14 cellular contexts compared by ENCODE assay signal in the genomic region with DNA sequence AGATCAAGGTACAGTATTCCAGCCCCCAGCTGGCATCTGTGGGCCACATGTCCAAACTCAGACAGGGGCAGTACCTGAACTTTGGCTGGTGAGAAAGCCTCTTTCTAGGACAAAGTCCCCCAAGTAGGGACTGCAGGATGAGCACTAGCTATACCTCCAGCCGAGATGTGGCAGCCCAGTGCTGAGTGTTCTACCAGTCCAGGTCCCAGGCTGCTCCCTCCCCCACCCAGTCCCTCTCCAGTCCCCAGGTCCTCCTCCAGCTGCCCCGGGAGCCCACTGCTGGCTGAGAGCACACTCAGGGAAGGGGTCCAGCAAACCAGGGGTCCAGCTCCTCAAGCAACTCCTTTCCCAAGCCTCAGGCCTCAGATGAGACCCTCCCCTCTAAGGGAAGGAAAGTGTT. TPM values are rescaled to one million over a fixed set of nuclear protein-coding genes. Genes with fewer than 3 reads are reported as not detected.
DNase-seq lines count a peak whose midpoint lies in the region; ATAC-seq, FAIRE-seq and TF ChIP-seq lines count a peak whose summit lies in the region.
"Had no signal": no experiment of that assay in that cellular context is flagged by ENCODE, and none has a peak within 500 bp of the region (broad histone marks: within the 10 kb centered on the region; RNA-seq: fewer than 3 reads in every experiment).

No MANE protein-coding gene starts in this region.

- peaks cover 10 to 37% (median 27%) of the 10 kb centered on the region in 6 donors for H3K4me1 ChIP-seq in spleen

- peak overlapping the region; percentile 89 for H3K4me3 Mint-ChIP-seq in activated naive CD4-positive, alpha-beta T cell treated with anti-CD3 and anti-CD28 coated beads for 36 hours
- peak overlapping the region; percentile 95 for H3K4me3 Mint-ChIP-seq in stimulated activated naive CD8-positive, alpha-beta T cell treated with anti-CD3 and anti-CD28 coated beads, Interleukin-15, amount 100 ng/mL, for 72 hours

- no peak overlapping the region for H2AFZ ChIP-seq in SU-DHL-6 (ENCODE audit: low read depth, low read length, severe bottlenecking)

- H3K27me3 Mint-ChIP-seq in activated naive CD4-positive, alpha-beta T cell treated with anti-CD3 and anti-CD28 coated beads for 36 hours (ENCODE audit: low read depth), result no peaks in the 10 kb centered on the region
- H3K27me3 Mint-ChIP-seq in stimulated activated naive CD8-positive, alpha-beta T cell treated with anti-CD3 and anti-CD28 coated beads, Interleukin-15, amount 100 ng/mL, for 72 hours, result no peaks in the 10 kb centered on the region
- H3K27me3 Mint-ChIP-seq: activated B cell treated with CpG ODN at 0.5 μM for 24 hours, IgD-negative memory B cell had no signal

- FAIRE-seq in GM12892 (lab: Jason Lieb, UNC), result no peak

- H3K4me3 ChIP-seq in SU-DHL-6 (ENCODE audit: insufficient read depth, low read length, poor library complexity, severe bottlenecking), result no peak overlapping the region
- peak overlapping the region; percentile 82 to 99 for H3K4me3 ChIP-seq in foreskin fibroblast (ENCODE audit: low read depth in 1 of 2, low read length in 2 of 2)
- no peak overlapping the region for H3K4me3 ChIP-seq in spleen

- TF ChIP-seq CTCF in SU-DHL-6 (IDR thresholded peaks at IDR 0.05; ENCODE audit: insufficient read depth, low read length, poor library complexity, severe bottlenecking), result no peak
- TF ChIP-seq CTCF in foreskin fibroblast (IDR thresholded peaks at IDR 0.05; ENCODE audit: low read depth, low read length), result no peak
- TF ChIP-seq CTCF in spleen (IDR thresholded peaks at IDR 0.05 in 8 of 11, conservative IDR thresholded peaks at IDR 0.05 in 3 of 11), result no peak

- no peaks in the 10 kb centered on the region for H3K27me3 ChIP-seq in SU-DHL-6 (ENCODE audit: low read length)
- H3K27me3 ChIP-seq in spleen (replicated peaks in 1 of 7), result no peaks in the 10 kb centered on the region
- H3K27me3 ChIP-seq: tibial nerve had no signal

- H3K9me3 ChIP-seq in SU-DHL-6 (ENCODE audit: insufficient read depth, low read length), result no peaks in the 10 kb centered on the region
- no peaks in the 10 kb centered on the region for H3K9me3 ChIP-seq in spleen
- H3K9me3 ChIP-seq: tibial nerve had no signal

- H3K79me2 ChIP-seq in SU-DHL-6 (ENCODE audit: insufficient read depth, low read length), result no peaks in the 10 kb centered on the region

- no peak for TF ChIP-seq POLR2A in GM12892 (IDR thresholded peaks at IDR 0.05; ENCODE audit: low read depth, low read length)
- no peak for TF ChIP-seq POLR2A in spleen (IDR thresholded peaks at IDR 0.05)

- H3K9ac ChIP-seq in SU-DHL-6 (ENCODE audit: low read length), result no peak overlapping the region

- H3K9me3 Mint-ChIP-seq in activated naive CD4-positive, alpha-beta T cell treated with anti-CD3 and anti-CD28 coated beads for 36 hours, result no peaks in the 10 kb centered on the region
- no peaks in the 10 kb centered on the region for H3K9me3 Mint-ChIP-seq in activated naive CD4-positive, alpha-beta T cell treated with anti-CD3 and anti-CD28 coated beads, Interleukin-2, amount 50 U/mL, for 72 hours
- no peaks in the 10 kb centered on the region for H3K9me3 Mint-ChIP-seq in stimulated activated naive CD8-positive, alpha-beta T cell treated with anti-CD3 and anti-CD28 coated beads, Interleukin-15, amount 100 ng/mL, for 72 hours
- H3K9me3 Mint-ChIP-seq: activated B cell treated with CpG ODN at 0.5 μM for 24 hours, IgD-negative memory B cell had no signal

- no peaks in the 10 kb centered on the region for H4K20me1 ChIP-seq in SU-DHL-6 (ENCODE audit: low read depth, low read length)

- peaks cover 5% of the 10 kb centered on the region for H3K36me3 Mint-ChIP-seq in activated naive CD4-positive, alpha-beta T cell treated with anti-CD3 and anti-CD28 coated beads for 36 hours (ENCODE audit: low read depth)
- H3K36me3 Mint-ChIP-seq in activated naive CD4-positive, alpha-beta T cell treated with anti-CD3 and anti-CD28 coated beads, Interleukin-2, amount 50 U/mL, for 72 hours, result peaks cover 0 to 5% of the 10 kb centered on the region in 2 donors

- H3K36me3 ChIP-seq in SU-DHL-6 (ENCODE audit: low read length) (no peaks in the 10 kb centered on the region), spleen (peaks cover 0 to 51% (median 16%) of the 10 kb centered on the region in 6 donors)

- H3K27ac ChIP-seq in SU-DHL-6 (ENCODE audit: low read depth, low read length), result no peak overlapping the region
- no peak overlapping the region for H3K27ac ChIP-seq in spleen

- H3F3A ChIP-seq in SU-DHL-6 (ENCODE audit: insufficient read depth), result no peaks in the 10 kb centered on the region

- H3K9me2 ChIP-seq in SU-DHL-6 (replicated peaks; ENCODE audit: insufficient read depth, low read length), result no peaks in the 10 kb centered on the region

- CTCF ChIA-PET in activated naive CD4-positive, alpha-beta T cell treated with anti-CD3 and anti-CD28 coated beads for 36 hours (lab: Charles Lee), result interaction anchor here (1.0 to 3.9 kb wide), 5 partner anchors 21 to 198 kb away, joined by 3 to 22 read pairs (median 8); a partner anchor contains a TSS

- peak overlapping the region; percentile 56 for H3K4me2 ChIP-seq in SU-DHL-6 (ENCODE audit: low read depth, low read length, poor library complexity, severe bottlenecking)

- ATAC-seq in activated naive CD4-positive, alpha-beta T cell treated with anti-CD3 and anti-CD28 coated beads, Interleukin-2, amount 50 U/mL, for 72 hours, result no peak
- no peak for ATAC-seq in stimulated activated naive CD8-positive, alpha-beta T cell treated with anti-CD3 and anti-CD28 coated beads, Interleukin-15, amount 100 ng/mL, for 72 hours

- DNase-seq in activated naive CD4-positive, alpha-beta T cell treated with anti-CD3 and anti-CD28 coated beads for 36 hours, result no peak
- DNase-seq in activated naive CD4-positive, alpha-beta T cell treated with anti-CD3 and anti-CD28 coated beads, Interleukin-2, amount 50 U/mL, for 72 hours (ENCODE audit: low spot score in 2 of 2), result no peak
- DNase-seq in foreskin fibroblast, result no peak
- no peak for DNase-seq in stimulated activated naive CD8-positive, alpha-beta T cell treated with anti-CD3 and anti-CD28 coated beads, Interleukin-15, amount 100 ng/mL, for 72 hours
- DNase-seq in effector CD4-positive, alpha-beta T cell, result no peak
- DNase-seq in GM12892 (ENCODE audit: insufficient read length), result no peak
- no peak for DNase-seq in spleen
- DNase-seq: activated B cell treated with CpG ODN at 0.5 μM for 24 hours, NCI-H2081 had no signal

- no peak overlapping the region for H3K27ac Mint-ChIP-seq in activated naive CD4-positive, alpha-beta T cell treated with anti-CD3 and anti-CD28 coated beads for 36 hours
- no peak overlapping the region for H3K27ac Mint-ChIP-seq in activated naive CD4-positive, alpha-beta T cell treated with anti-CD3 and anti-CD28 coated beads, Interleukin-2, amount 50 U/mL, for 72 hours
- no peak overlapping the region for H3K27ac Mint-ChIP-seq in stimulated activated naive CD8-positive, alpha-beta T cell treated with anti-CD3 and anti-CD28 coated beads, Interleukin-15, amount 100 ng/mL, for 72 hours
- H3K27ac Mint-ChIP-seq: activated B cell treated with CpG ODN at 0.5 μM for 24 hours, IgD-negative memory B cell had no signal

- WGBS in spleen, 5 donors, result 83 to 100% (median 90%) methylated on average over 1 to 2 of the region's 2 CpGs

- intact Hi-C loops in activated naive CD4-positive, alpha-beta T cell treated with anti-CD3 and anti-CD28 coated beads for 36 hours (cut with micrococcal nuclease), result loop anchor here (2.0 to 10.0 kb wide), 3 partner anchors 51 to 189 kb away; a partner anchor contains a TSS
- intact Hi-C loops in spleen (cut with DNase I; ENCODE audit: low total_unique reads), result no loop called here

- peaks cover 18% of the 10 kb centered on the region for H3K4me1 Mint-ChIP-seq in activated naive CD4-positive, alpha-beta T cell treated with anti-CD3 and anti-CD28 coated beads for 36 hours (ENCODE audit: low read depth)
- H3K4me1 Mint-ChIP-seq in stimulated activated naive CD8-positive, alpha-beta T cell treated with anti-CD3 and anti-CD28 coated beads, Interleukin-15, amount 100 ng/mL, for 72 hours, result peaks cover 27% of the 10 kb centered on the region

RNA-seq across cellular contexts. Expression of a gene that starts 1.5 kb away (rescaled TPM):
- 10 to 100 TPM; 24.3 to 24.7 TPM for total RNA-seq in activated naive CD4-positive, alpha-beta T cell treated with anti-CD3 and anti-CD28 coated beads for 36 hours
- total RNA-seq in activated naive CD4-positive, alpha-beta T cell treated with anti-CD3 and anti-CD28 coated beads, Interleukin-2, amount 50 U/mL, for 72 hours, result 100 to 1,000 TPM in 1 of 2 donors, 10 to 100 TPM in 1; 38.3 to 110 TPM
- 14.3 TPM for polyA plus RNA-seq in GM12892 (2012; ENCODE audit: missing spikeins)
- total RNA-seq in spleen, result 10 to 100 TPM; 18.0 to 59.7 (median 23.1) TPM
- 10 to 100 TPM in 2 of 3 donors, 1 to 10 TPM in 1; 8.5 to 21.6 (median 17.1) TPM for polyA plus RNA-seq in spleen

RNA-seq across cellular contexts. Expression of a gene that starts 12.2 kb away (rescaled TPM):
- total RNA-seq in activated naive CD4-positive, alpha-beta T cell treated with anti-CD3 and anti-CD28 coated beads for 36 hours, result not detected
- under 1 TPM in 1 of 2 donors, not detected in 1; 0.36 TPM for total RNA-seq in activated naive CD4-positive, alpha-beta T cell treated with anti-CD3 and anti-CD28 coated beads, Interleukin-2, amount 50 U/mL, for 72 hours
- not detected for polyA plus RNA-seq in GM12892 (2012; ENCODE audit: missing spikeins)
- total RNA-seq in spleen, result not detected
- under 1 TPM in 2 of 3 donors, not detected in 1; 0.42 to 0.46 TPM for polyA plus RNA-seq in spleen
- total RNA-seq: activated B cell treated with CpG ODN at 0.5 μM for 24 hours, tibial nerve had no signal
- polyA plus RNA-seq: adipose tissue, BJ, IgD-negative memory B cell had no signal

RNA-seq across cellular contexts. Expression of a gene that starts 24.3 kb away (rescaled TPM):
- total RNA-seq in activated naive CD4-positive, alpha-beta T cell treated with anti-CD3 and anti-CD28 coated beads for 36 hours, result 100 to 1,000 TPM; 211 to 232 TPM
- total RNA-seq in activated naive CD4-positive, alpha-beta T cell treated with anti-CD3 and anti-CD28 coated beads, Interleukin-2, amount 50 U/mL, for 72 hours, result 100 to 1,000 TPM; 257 to 269 TPM
- 188 TPM for polyA plus RNA-seq in GM12892 (2012; ENCODE audit: missing spikeins)
- total RNA-seq in spleen, result 100 to 1,000 TPM; 126 to 222 (median 130) TPM
- 100 to 1,000 TPM in 1 of 3 donors, 10 to 100 TPM in 2; 88.6 to 128 (median 92.6) TPM for polyA plus RNA-seq in spleen

RNA-seq across cellular contexts. Expression of a gene that starts 28.9 kb away (rescaled TPM):
- total RNA-seq in activated naive CD4-positive, alpha-beta T cell treated with anti-CD3 and anti-CD28 coated beads for 36 hours, result 1 to 10 TPM; 4.9 to 5.1 TPM
- 10 to 100 TPM; 12.6 to 13.1 TPM for total RNA-seq in activated naive CD4-positive, alpha-beta T cell treated with anti-CD3 and anti-CD28 coated beads, Interleukin-2, amount 50 U/mL, for 72 hours
- polyA plus RNA-seq in GM12892 (2012; ENCODE audit: missing spikeins), result 0.89 TPM
- 1 to 10 TPM in 6 of 7 donors, under 1 TPM in 1; 0.56 to 2.7 (median 1.8) TPM for total RNA-seq in spleen
- 1 to 10 TPM in 2 of 3 donors, under 1 TPM in 1; 0.89 to 2.5 (median 2.0) TPM for polyA plus RNA-seq in spleen

RNA-seq across cellular contexts. Expression of a gene that starts 38.6 kb away (rescaled TPM):
- total RNA-seq in activated naive CD4-positive, alpha-beta T cell treated with anti-CD3 and anti-CD28 coated beads for 36 hours, result 1 to 10 TPM in 1 of 2 experiments, under 1 TPM in 1; 0.84 to 1.0 TPM
- total RNA-seq in activated naive CD4-positive, alpha-beta T cell treated with anti-CD3 and anti-CD28 coated beads, Interleukin-2, amount 50 U/mL, for 72 hours, result 1 to 10 TPM; 3.2 to 5.5 TPM
- polyA plus RNA-seq in GM12892 (2012; ENCODE audit: missing spikeins), result 1.4 TPM
- total RNA-seq in spleen, result 10 to 100 TPM in 5 of 7 donors, 1 to 10 TPM in 2; 8.6 to 33.7 (median 13.5) TPM
- polyA plus RNA-seq in spleen, result 100 to 1,000 TPM in 2 of 3 donors, 10 to 100 TPM in 1; 39.7 to 144 (median 110) TPM
- polyA plus RNA-seq: IgD-negative memory B cell had no signal

Comparison
In these comparisons a context has a peak if more than half of its experiments do, and no peak if none do; other contexts are left out.
1. H3K4me3 ChIP-seq: peak in foreskin fibroblast (2 of 2); none in SU-DHL-6 (single experiment) and spleen (0 of 8).